Comparison of ENCODE assay signal across 1 cellular context in genomic region chr6:119312875-119313338, GRCh38.
TF ChIP-seq lines count a peak whose summit lies in the region.

No MANE protein-coding gene starts in this region.

TF ChIP-seq in K562, 482 proteins besides CTCF, POLR2A, EP300 and RAD21 (continued from another document and continues in another):
- TF ChIP-seq, protein P1, sequence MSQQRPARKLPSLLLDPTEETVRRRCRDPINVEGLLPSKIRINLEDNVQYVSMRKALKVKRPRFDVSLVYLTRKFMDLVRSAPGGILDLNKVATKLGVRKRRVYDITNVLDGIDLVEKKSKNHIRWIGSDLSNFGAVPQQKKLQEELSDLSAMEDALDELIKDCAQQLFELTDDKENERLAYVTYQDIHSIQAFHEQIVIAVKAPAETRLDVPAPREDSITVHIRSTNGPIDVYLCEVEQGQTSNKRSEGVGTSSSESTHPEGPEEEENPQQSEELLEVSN (IDR thresholded peaks at IDR 0.05; ENCODE audit: borderline replicate concordance in 1 of 2, extremely low read depth in 1 of 2, insufficient read depth in 1 of 2, insufficient read length in 1 of 2, low read depth in 1 of 2, low read length in 1 of 2, poor library complexity in 1 of 2, severe bottlenecking in 1 of 2): no peak
- TF ChIP-seq GTF2A2 (tag; IDR thresholded peaks at IDR 0.05) (no peak), SP2 (IDR thresholded peaks at IDR 0.05; ENCODE audit: extremely low read depth, low read depth, low read length, poor library complexity, severe bottlenecking) (no peak), IFI16 (CRISPR knock-in tag; IDR thresholded peaks at IDR 0.05) (no peak), ZNF75A (CRISPR knock-in tag; IDR thresholded peaks at IDR 0.05) (no peak), RAD51 (IDR thresholded peaks at IDR 0.05; ENCODE audit: borderline replicate concordance, low read depth) (peak; percentile 60; the same call in 1 of the 2 replicates), SOX6 (IDR thresholded peaks at IDR 0.05) (peak; percentile 91), ZNF347 (CRISPR knock-in tag; IDR thresholded peaks at IDR 0.05; ENCODE audit: low read depth) (no peak), ZNF316 (IDR thresholded peaks at IDR 0.05) (no peak), DPF2 (IDR thresholded peaks at IDR 0.05) (peak; percentile 92), REST (CRISPR knock-in tag; IDR thresholded peaks at IDR 0.05; ENCODE audit: low read depth) (no peak), TAL1 (IDR thresholded peaks at IDR 0.05) (peak; percentile 83), NR2F6 (CRISPR knock-in tag; IDR thresholded peaks at IDR 0.05) (no peak), GATA2 (CRISPR knock-in tag; IDR thresholded peaks at IDR 0.05) (peak; percentile 70), ZNF224 (CRISPR knock-in tag; IDR thresholded peaks at IDR 0.05) (no peak), PYGO2 (tag; IDR thresholded peaks at IDR 0.05) (0 out of 2 replicates have a peak, but pooled peaks have one; percentile 16), JUNB (CRISPR knock-in tag; conservative IDR thresholded peaks at IDR 0.05) (no peak), FOXP1 (CRISPR knock-in tag; IDR thresholded peaks at IDR 0.05) (no peak), BRF1 (IDR thresholded peaks at IDR 0.05; ENCODE audit: borderline replicate concordance, extremely low read depth, insufficient read length) (no peak), NFATC3 (IDR thresholded peaks at IDR 0.05) (no peak), JUND (IDR thresholded peaks at IDR 0.05; ENCODE audit: borderline replicate concordance, low read depth, low read length) (peak; percentile 81), JUND (tag; IDR thresholded peaks at IDR 0.05; ENCODE audit: borderline replicate concordance, low read depth, low read length) (peak; percentile 80; the same call in 1 of the 3 replicates), PHTF2 (CRISPR knock-in tag; IDR thresholded peaks at IDR 0.05) (no peak), PRDM10 (IDR thresholded peaks at IDR 0.05; ENCODE audit: partially characterized antibody) (no peak), ZNF134 (CRISPR knock-in tag; conservative IDR thresholded peaks at IDR 0.05) (no peak), TSC22D4 (tag; IDR thresholded peaks at IDR 0.05) (no peak), BRF2 (IDR thresholded peaks at IDR 0.05; ENCODE audit: borderline replicate concordance, insufficient read depth, insufficient read length) (no peak), NRF1 (conservative IDR thresholded peaks at IDR 0.05 in 1 of 2, IDR thresholded peaks at IDR 0.05 in 1 of 2) (peak; percentile 46 to 52), ZNF507 (tag; conservative IDR thresholded peaks at IDR 0.05) (no peak), NCOA4 (IDR thresholded peaks at IDR 0.05; ENCODE audit: partially characterized antibody) (no peak), OTX1 (CRISPR knock-in tag; IDR thresholded peaks at IDR 0.05) (no peak), SFPQ (IDR thresholded peaks at IDR 0.05; ENCODE audit: low read depth, low read length) (no peak), RBM17 (IDR thresholded peaks at IDR 0.05; ENCODE audit: borderline replicate concordance, low read depth, low read length) (no peak), PML (IDR thresholded peaks at IDR 0.05; ENCODE audit: low read length) (peak; percentile 87), ZNF408 (CRISPR knock-in tag; IDR thresholded peaks at IDR 0.05; ENCODE audit: low read depth) (no peak)
- TF ChIP-seq, protein P2, sequence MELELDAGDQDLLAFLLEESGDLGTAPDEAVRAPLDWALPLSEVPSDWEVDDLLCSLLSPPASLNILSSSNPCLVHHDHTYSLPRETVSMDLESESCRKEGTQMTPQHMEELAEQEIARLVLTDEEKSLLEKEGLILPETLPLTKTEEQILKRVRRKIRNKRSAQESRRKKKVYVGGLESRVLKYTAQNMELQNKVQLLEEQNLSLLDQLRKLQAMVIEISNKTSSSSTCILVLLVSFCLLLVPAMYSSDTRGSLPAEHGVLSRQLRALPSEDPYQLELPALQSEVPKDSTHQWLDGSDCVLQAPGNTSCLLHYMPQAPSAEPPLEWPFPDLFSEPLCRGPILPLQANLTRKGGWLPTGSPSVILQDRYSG (tag; conservative IDR thresholded peaks at IDR 0.05; ENCODE audit: low read depth): peak; percentile 20; the same call in 1 of the 2 replicates
- TF ChIP-seq, protein P3, sequence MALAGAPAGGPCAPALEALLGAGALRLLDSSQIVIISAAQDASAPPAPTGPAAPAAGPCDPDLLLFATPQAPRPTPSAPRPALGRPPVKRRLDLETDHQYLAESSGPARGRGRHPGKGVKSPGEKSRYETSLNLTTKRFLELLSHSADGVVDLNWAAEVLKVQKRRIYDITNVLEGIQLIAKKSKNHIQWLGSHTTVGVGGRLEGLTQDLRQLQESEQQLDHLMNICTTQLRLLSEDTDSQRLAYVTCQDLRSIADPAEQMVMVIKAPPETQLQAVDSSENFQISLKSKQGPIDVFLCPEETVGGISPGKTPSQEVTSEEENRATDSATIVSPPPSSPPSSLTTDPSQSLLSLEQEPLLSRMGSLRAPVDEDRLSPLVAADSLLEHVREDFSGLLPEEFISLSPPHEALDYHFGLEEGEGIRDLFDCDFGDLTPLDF (CRISPR knock-in tag; IDR thresholded peaks at IDR 0.05): no peak
- TF ChIP-seq, protein P4, sequence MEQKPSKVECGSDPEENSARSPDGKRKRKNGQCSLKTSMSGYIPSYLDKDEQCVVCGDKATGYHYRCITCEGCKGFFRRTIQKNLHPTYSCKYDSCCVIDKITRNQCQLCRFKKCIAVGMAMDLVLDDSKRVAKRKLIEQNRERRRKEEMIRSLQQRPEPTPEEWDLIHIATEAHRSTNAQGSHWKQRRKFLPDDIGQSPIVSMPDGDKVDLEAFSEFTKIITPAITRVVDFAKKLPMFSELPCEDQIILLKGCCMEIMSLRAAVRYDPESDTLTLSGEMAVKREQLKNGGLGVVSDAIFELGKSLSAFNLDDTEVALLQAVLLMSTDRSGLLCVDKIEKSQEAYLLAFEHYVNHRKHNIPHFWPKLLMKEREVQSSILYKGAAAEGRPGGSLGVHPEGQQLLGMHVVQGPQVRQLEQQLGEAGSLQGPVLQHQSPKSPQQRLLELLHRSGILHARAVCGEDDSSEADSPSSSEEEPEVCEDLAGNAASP (IDR thresholded peaks at IDR 0.05): no peak
- TF ChIP-seq, protein P5, sequence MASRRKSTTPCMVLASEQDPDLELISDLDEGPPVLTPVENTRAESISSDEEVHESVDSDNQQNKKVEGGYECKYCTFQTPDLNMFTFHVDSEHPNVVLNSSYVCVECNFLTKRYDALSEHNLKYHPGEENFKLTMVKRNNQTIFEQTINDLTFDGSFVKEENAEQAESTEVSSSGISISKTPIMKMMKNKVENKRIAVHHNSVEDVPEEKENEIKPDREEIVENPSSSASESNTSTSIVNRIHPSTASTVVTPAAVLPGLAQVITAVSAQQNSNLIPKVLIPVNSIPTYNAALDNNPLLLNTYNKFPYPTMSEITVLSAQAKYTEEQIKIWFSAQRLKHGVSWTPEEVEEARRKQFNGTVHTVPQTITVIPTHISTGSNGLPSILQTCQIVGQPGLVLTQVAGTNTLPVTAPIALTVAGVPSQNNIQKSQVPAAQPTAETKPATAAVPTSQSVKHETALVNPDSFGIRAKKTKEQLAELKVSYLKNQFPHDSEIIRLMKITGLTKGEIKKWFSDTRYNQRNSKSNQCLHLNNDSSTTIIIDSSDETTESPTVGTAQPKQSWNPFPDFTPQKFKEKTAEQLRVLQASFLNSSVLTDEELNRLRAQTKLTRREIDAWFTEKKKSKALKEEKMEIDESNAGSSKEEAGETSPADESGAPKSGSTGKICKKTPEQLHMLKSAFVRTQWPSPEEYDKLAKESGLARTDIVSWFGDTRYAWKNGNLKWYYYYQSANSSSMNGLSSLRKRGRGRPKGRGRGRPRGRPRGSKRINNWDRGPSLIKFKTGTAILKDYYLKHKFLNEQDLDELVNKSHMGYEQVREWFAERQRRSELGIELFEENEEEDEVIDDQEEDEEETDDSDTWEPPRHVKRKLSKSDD (conservative IDR thresholded peaks at IDR 0.05; ENCODE audit: low read length): no peak
